In genomic region chr18:54247488-54248175, GRCh38 we compare ENCODE assay signal across 10 cellular contexts. TPM values are rescaled to one million over a fixed set of nuclear protein-coding genes. Genes with fewer than 3 reads are reported as not detected.
DNase-seq lines count a peak whose midpoint lies in the region; ATAC-seq lines count a peak whose summit lies in the region.
"Had no signal": no experiment of that assay in that cellular context is flagged by ENCODE, and none has a peak within 500 bp of the region (broad histone marks: within the 10 kb centered on the region; RNA-seq: fewer than 3 reads in every experiment).

No MANE protein-coding gene starts in this region.

- no peaks in the 10 kb centered on the region for H3K9me3 Mint-ChIP-seq in activated naive CD8-positive, alpha-beta T cell treated with anti-CD3 and anti-CD28 coated beads for 36 hours
- peaks cover 0 to 2% (median 0%) of the 10 kb centered on the region in 11 donors for H3K9me3 Mint-ChIP-seq in naive thymus-derived CD4-positive, alpha-beta T cell
- H3K9me3 Mint-ChIP-seq: immature natural killer cell had no signal

- CTCF ChIA-PET in naive thymus-derived CD4-positive, alpha-beta T cell (lab: Charles Lee), result interaction anchor here (0.6 to 1.1 kb wide), 2 partner anchors 23 to 33 kb away, joined by 3 to 4 read pairs; no protein-coding TSS in a partner anchor

- H3K27me3 Mint-ChIP-seq in activated naive CD8-positive, alpha-beta T cell treated with anti-CD3 and anti-CD28 coated beads for 36 hours, result no peaks in the 10 kb centered on the region
- no peaks in the 10 kb centered on the region for H3K27me3 Mint-ChIP-seq in naive thymus-derived CD4-positive, alpha-beta T cell

- peak; percentile 79 for DNase-seq in DMS79 (lab: John Stamatoyannopoulos, UW)
- no peak for DNase-seq in activated naive CD8-positive, alpha-beta T cell treated with anti-CD3 and anti-CD28 coated beads for 36 hours
- DNase-seq in naive thymus-derived CD4-positive, alpha-beta T cell, result no peak
- no peak for DNase-seq in NK-92 treated with Interleukin-12 subunit alpha and Interleukin-12 subunit beta, amount 100 ng/mL, for 24 hours (lab: John Stamatoyannopoulos, UW)
- no peak for DNase-seq in islet precursor cell
- DNase-seq in stimulated activated CD4-positive, alpha-beta T cell treated with anti-CD3 and anti-CD28 coated beads, Interleukin-4, amount 100 ng/mL, for 1 hour, result no peak
- DNase-seq: immature natural killer cell, MV-4-11 had no signal

- ATAC-seq in naive thymus-derived CD4-positive, alpha-beta T cell, result no peak
- ATAC-seq in HG03280 (IDR thresholded peaks at IDR 0.05; ENCODE audit: unreplicated experiment), result no peak

- no peaks in the 10 kb centered on the region for H3K36me3 ChIP-seq in KOPT-K1 (ENCODE audit: insufficient read depth, low read length)
- no peaks in the 10 kb centered on the region for H3K36me3 ChIP-seq in naive thymus-derived CD4-positive, alpha-beta T cell (ENCODE audit: control insufficient read depth in 2 of 3, insufficient read depth in 3 of 3, low read length in 3 of 3)

- peaks cover 0 to 10% of the 10 kb centered on the region in 2 donors for H3K4me1 ChIP-seq in naive thymus-derived CD4-positive, alpha-beta T cell (ENCODE audit: control insufficient read depth in 2 of 2, insufficient read depth in 2 of 2, low read length in 2 of 2)

- intact Hi-C loops in naive thymus-derived CD4-positive, alpha-beta T cell (cut with micrococcal nuclease), result loop anchor here in 1 of 2 donors (1.0 kb wide), 2 partner anchors 22 to 23 kb away; partner anchors contain the start of genes MBD2 and POLI

- peaks cover 19% of the 10 kb centered on the region for H3K4me1 Mint-ChIP-seq in activated naive CD8-positive, alpha-beta T cell treated with anti-CD3 and anti-CD28 coated beads for 36 hours
- peaks cover 10 to 29% (median 24%) of the 10 kb centered on the region in 7 donors for H3K4me1 Mint-ChIP-seq in naive thymus-derived CD4-positive, alpha-beta T cell

- no peaks in the 10 kb centered on the region for H3K36me3 Mint-ChIP-seq in activated naive CD8-positive, alpha-beta T cell treated with anti-CD3 and anti-CD28 coated beads for 36 hours
- no peaks in the 10 kb centered on the region for H3K36me3 Mint-ChIP-seq in naive thymus-derived CD4-positive, alpha-beta T cell
- H3K36me3 Mint-ChIP-seq: immature natural killer cell had no signal

- peak overlapping the region; percentile 82 for H3K27ac Mint-ChIP-seq in activated naive CD8-positive, alpha-beta T cell treated with anti-CD3 and anti-CD28 coated beads for 36 hours
- peak overlapping the region in 8 of 9 donors; percentile 88 to 96 (median 95) for H3K27ac Mint-ChIP-seq in naive thymus-derived CD4-positive, alpha-beta T cell
- H3K27ac Mint-ChIP-seq: immature natural killer cell had no signal

- no peaks in the 10 kb centered on the region for H3K9me3 ChIP-seq in KOPT-K1 (ENCODE audit: insufficient read depth, low read length, poor library complexity, severe bottlenecking)
- H3K9me3 ChIP-seq in naive thymus-derived CD4-positive, alpha-beta T cell (ENCODE audit: control insufficient read depth in 2 of 3, low read length in 3 of 3), result no peaks in the 10 kb centered on the region

- no peaks in the 10 kb centered on the region for H3K27me3 ChIP-seq in naive thymus-derived CD4-positive, alpha-beta T cell (ENCODE audit: control insufficient read depth in 2 of 2, insufficient read depth in 2 of 2, low read length in 2 of 2)

- H3K4me3 ChIP-seq in naive thymus-derived CD4-positive, alpha-beta T cell (ENCODE audit: low read length), result no peak overlapping the region

- POLR2A ChIA-PET in naive thymus-derived CD4-positive, alpha-beta T cell (lab: Charles Lee), result interaction anchor here (0.6 to 2.0 kb wide), 4 partner anchors 22 to 24 kb away, joined by 3 to 15 read pairs (median 6); partner anchors contain the start of gene POLI

- H3K27ac ChIP-seq in KOPT-K1 (ENCODE audit: low read depth, low read length, poor library complexity, severe bottlenecking), result peak overlapping the region; percentile 49
- peak overlapping the region; percentile 68 for H3K27ac ChIP-seq in naive thymus-derived CD4-positive, alpha-beta T cell (ENCODE audit: low read depth, low read length)

- peak overlapping the region; percentile 10 for H3K4me3 Mint-ChIP-seq in activated naive CD8-positive, alpha-beta T cell treated with anti-CD3 and anti-CD28 coated beads for 36 hours
- H3K4me3 Mint-ChIP-seq in naive thymus-derived CD4-positive, alpha-beta T cell, result peak overlapping the region; percentile 23 to 85 (median 72)
- H3K4me3 Mint-ChIP-seq: immature natural killer cell had no signal

RNA-seq across cellular contexts. Expression of gene POLI, which starts 21.7 kb away (rescaled TPM):
- total RNA-seq in activated naive CD8-positive, alpha-beta T cell treated with anti-CD3 and anti-CD28 coated beads for 36 hours, result 10 to 100 TPM; 10.3 to 11.2 TPM
- 10 to 100 TPM; 25.1 to 52.2 (median 31.8) TPM for total RNA-seq in naive thymus-derived CD4-positive, alpha-beta T cell
- 10 to 100 TPM; 10.4 to 11.7 TPM for polyA plus RNA-seq in naive thymus-derived CD4-positive, alpha-beta T cell

RNA-seq across cellular contexts. Expression of gene MBD2, which starts 23.2 kb away (rescaled TPM):
- 100 to 1,000 TPM; 116 to 133 TPM for total RNA-seq in activated naive CD8-positive, alpha-beta T cell treated with anti-CD3 and anti-CD28 coated beads for 36 hours
- 100 to 1,000 TPM in 2 of 5 experiments, 10 to 100 TPM in 3; 69.7 to 118 (median 76.9) TPM for total RNA-seq in naive thymus-derived CD4-positive, alpha-beta T cell
- polyA plus RNA-seq in naive thymus-derived CD4-positive, alpha-beta T cell, result 1 to 10 TPM; 6.1 to 8.1 TPM
